ENCODE assay signal across 26 cellular contexts in the genomic region with DNA sequence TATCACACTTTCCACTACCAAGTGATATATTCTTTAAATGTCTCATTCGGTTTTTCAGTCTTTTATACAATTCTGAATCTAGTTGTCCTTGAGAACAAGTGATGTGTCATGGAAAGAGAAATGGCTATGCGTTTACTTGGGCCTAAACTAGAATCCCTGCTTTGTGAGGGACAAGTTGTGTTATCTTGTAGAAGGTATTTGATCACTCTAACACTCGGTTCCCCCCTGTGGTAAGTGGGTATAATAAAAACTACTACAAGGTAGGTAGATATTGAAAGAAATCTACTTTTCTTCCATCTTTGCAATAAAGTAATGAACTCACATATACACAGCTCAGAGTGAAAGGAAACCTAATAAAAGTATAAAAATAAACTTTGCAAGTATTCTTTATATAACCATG.
"Had no signal": no experiment of that assay in that cellular context is flagged by ENCODE, and none has a peak within 500 bp of the region (broad histone marks: within the 10 kb centered on the region; RNA-seq: fewer than 3 reads in every experiment).

No MANE protein-coding gene starts in this region.

- H3K9me3 ChIP-seq: esophagus squamous epithelium, pancreas, prostate gland, sigmoid colon, upper lobe of right lung had no signal

- H3K4me1 Mint-ChIP-seq: stimulated activated naive CD8-positive, alpha-beta T cell treated with anti-CD3 and anti-CD28 coated beads, Interleukin-15, amount 100 ng/mL, for 72 hours had no signal

- H3K27me3 Mint-ChIP-seq: activated naive CD8-positive, alpha-beta T cell; central memory CD8-positive, alpha-beta T cell had no signal

- ATAC-seq: left cardiac atrium; stimulated activated naive CD8-positive, alpha-beta T cell treated with anti-CD3 and anti-CD28 coated beads, Interleukin-15, amount 100 ng/mL, for 72 hours; upper lobe of right lung had no signal

- H3K9me3 Mint-ChIP-seq: central memory CD8-positive, alpha-beta T cell had no signal

- H3K36me3 Mint-ChIP-seq: activated naive CD8-positive, alpha-beta T cell; naive thymus-derived CD8-positive, alpha-beta T cell; stimulated activated effector memory CD8-positive, alpha-beta T cell treated with anti-CD3 and anti-CD28 coated beads, Interleukin-12 subunit alpha, Interleukin-12 subunit beta, amount 100 ng/mL, for 72 hours had no signal

- H3K4me1 ChIP-seq: esophagus squamous epithelium, prostate gland, sigmoid colon, upper lobe of right lung had no signal

- H3K27ac ChIP-seq: epithelial cell of prostate, esophagus squamous epithelium, pancreas, prostate gland, sigmoid colon, upper lobe of right lung had no signal

- H3K36me3 ChIP-seq: esophagus squamous epithelium, pancreas, prostate gland, sigmoid colon, upper lobe of right lung had no signal

- H3K27me3 ChIP-seq: esophagus squamous epithelium, pancreas, sigmoid colon, upper lobe of right lung had no signal

- H3K4me3 Mint-ChIP-seq: activated naive CD8-positive, alpha-beta T cell; central memory CD8-positive, alpha-beta T cell; naive thymus-derived CD8-positive, alpha-beta T cell; neural crest cell; stimulated activated effector memory CD8-positive, alpha-beta T cell treated with anti-CD3 and anti-CD28 coated beads, Interleukin-12 subunit alpha, Interleukin-12 subunit beta, amount 100 ng/mL, for 72 hours; stimulated activated naive CD8-positive, alpha-beta T cell treated with anti-CD3 and anti-CD28 coated beads, Interleukin-15, amount 100 ng/mL, for 72 hours had no signal

- DNase-seq: activated CD4-positive, alpha-beta T cell treated with anti-CD3 and anti-CD28 coated beads for 48 hours; activated CD4-positive, alpha-beta T cell treated with anti-CD3 and anti-CD28 coated beads, Interleukin-2, amount 50 U/mL, for 48 hours; activated CD8-positive, alpha-beta memory T cell treated with anti-CD3 and anti-CD28 coated beads for 24 hours; activated effector memory CD4-positive, alpha-beta T cell treated with Interleukin-2 at 50 U/mL for 16 hours; activated naive CD4-positive, alpha-beta T cell treated with Interleukin-2 at 50 U/mL for 16 hours; dermis blood vessel endothelial cell; effector CD4-positive, alpha-beta T cell; esophagus squamous epithelium; foreskin melanocyte; left cardiac atrium; naive thymus-derived CD8-positive, alpha-beta T cell; nucleus accumbens; pancreas; retina; sigmoid colon; small intestine; stimulated activated CD4-positive, alpha-beta T cell treated with anti-CD3 and anti-CD28 coated beads, Interleukin-4, amount 100 ng/mL, for 24 hours; stimulated activated naive CD8-positive, alpha-beta T cell treated with anti-CD3 and anti-CD28 coated beads, Interleukin-15, amount 100 ng/mL, for 72 hours; substantia nigra; upper lobe of right lung had no signal

- H3K27ac Mint-ChIP-seq: activated naive CD8-positive, alpha-beta T cell; naive thymus-derived CD8-positive, alpha-beta T cell; stimulated activated effector memory CD8-positive, alpha-beta T cell treated with anti-CD3 and anti-CD28 coated beads, Interleukin-12 subunit alpha, Interleukin-12 subunit beta, amount 100 ng/mL, for 72 hours; stimulated activated naive CD8-positive, alpha-beta T cell treated with anti-CD3 and anti-CD28 coated beads, Interleukin-15, amount 100 ng/mL, for 72 hours had no signal

- H3K4me3 ChIP-seq: esophagus squamous epithelium, pancreas, prostate gland, sigmoid colon, upper lobe of right lung had no signal
